In the genomic region with DNA sequence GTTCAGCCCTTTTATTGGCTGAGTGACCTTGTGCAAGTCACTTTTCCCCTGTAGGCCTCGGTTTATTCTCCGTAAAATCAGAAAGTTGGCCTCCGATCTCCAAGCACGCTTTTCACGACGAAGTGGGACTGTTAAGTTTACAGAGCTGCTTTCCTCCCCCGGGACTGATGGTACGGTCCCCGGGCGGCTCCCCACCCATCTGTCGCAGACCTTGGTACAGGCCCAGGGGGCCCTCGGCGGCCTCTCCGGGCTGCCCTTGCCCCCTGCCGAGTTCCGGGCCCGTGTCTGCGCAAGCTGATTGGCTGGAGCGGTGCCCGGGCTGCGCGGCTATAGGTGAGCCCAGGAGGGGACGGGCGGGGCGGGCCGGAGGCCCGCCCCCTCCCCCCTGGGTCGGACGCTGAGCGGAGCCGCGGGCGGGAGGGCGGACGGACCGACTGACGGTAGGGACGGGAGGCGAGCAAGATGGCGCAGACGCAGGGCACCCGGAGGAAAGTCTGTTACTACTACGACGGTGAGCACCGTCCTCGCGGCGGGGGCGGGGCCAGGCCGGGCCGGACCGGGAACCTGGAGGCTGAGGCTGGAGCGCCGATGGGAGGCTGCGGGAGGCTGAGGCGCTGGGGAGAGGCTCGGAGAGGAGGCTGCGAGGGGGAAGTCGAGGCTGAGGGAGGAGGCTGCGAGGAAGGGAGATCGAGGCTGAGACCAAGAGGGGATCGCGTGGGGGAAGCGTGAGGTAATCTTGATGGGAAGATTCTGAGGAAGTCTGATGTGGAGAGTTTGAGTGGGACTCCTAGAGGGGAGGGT, we compare ENCODE assay signal across 8 cellular contexts. TPM values are rescaled to one million over a fixed set of nuclear protein-coding genes. Genes with fewer than 3 reads are reported as not detected.
DNase-seq lines count a peak whose midpoint lies in the region; ATAC-seq and TF ChIP-seq lines count a peak whose summit lies in the region.

A gene (plus strand): TSS at position 376 of the 801 bp plus-strand sequence. CDS start 87 bp downstream, at position 463.

- H3K36me3 ChIP-seq in BLaER1 treated with 17β-estradiol and CSF1 and Interleukin-3, amounts not matched to agents 10 nM and 100 nM, result peaks cover 14 to 30% (median 24%) of the 10 kb centered on the region in 11 experiments; a peak in 20 of 22 replicates

- H4K20me1 ChIP-seq in BLaER1 treated with 17β-estradiol and CSF1 and Interleukin-3, amounts not matched to agents 10 nM and 100 nM, result peaks cover 0 to 34% (median 21%) of the 10 kb centered on the region in 11 experiments; a peak in 16 of 22 replicates

- peak within 1 kb of the TSS; percentile 99 for H3K27ac Mint-ChIP-seq in activated CD4-positive, alpha-beta T cell treated with anti-CD3 and anti-CD28 coated beads, Interleukin-2, amount 10 ng/mL, durations not matched to agents 24 days and 14 days

- H3K4me1 Mint-ChIP-seq in activated CD4-positive, alpha-beta T cell treated with anti-CD3 and anti-CD28 coated beads, Interleukin-2, amount 10 ng/mL, durations not matched to agents 24 days and 14 days, result peaks cover 31% of the 10 kb centered on the region

- H3K9ac ChIP-seq in BLaER1 treated with 17β-estradiol and CSF1 and Interleukin-3, amounts not matched to agents 10 nM and 100 nM, result peak within 1 kb of the TSS; percentile 82 to 92 (median 88)

- H3K4me3 ChIP-seq in BLaER1 treated with 17β-estradiol and CSF1 and Interleukin-3, amounts not matched to agents 10 nM and 100 nM, result peak within 1 kb of the TSS; percentile 74 to 96 (median 90)
- H3K4me3 ChIP-seq in coronary artery, result peak within 1 kb of the TSS; percentile 82

- peak within 1 kb of the TSS; percentile 90 to 99 (median 94) for H3K4me2 ChIP-seq in BLaER1 treated with 17β-estradiol and CSF1 and Interleukin-3, amounts not matched to agents 10 nM and 100 nM

- peaks cover 0 to 4% (median 0%) of the 10 kb centered on the region in 11 experiments; a peak in 2 of 22 replicates for H3K9me3 ChIP-seq in BLaER1 treated with 17β-estradiol and CSF1 and Interleukin-3, amounts not matched to agents 10 nM and 100 nM (replicated peaks in 1 of 11)

- H3K4me1 ChIP-seq in BLaER1 treated with 17β-estradiol and CSF1 and Interleukin-3, amounts not matched to agents 10 nM and 100 nM, result peaks cover 40 to 54% (median 46%) of the 10 kb centered on the region in 10 experiments

- peak within 1 kb of the TSS; percentile 67 to 91 (median 89); a peak in 21 of 22 replicates for H3K27ac ChIP-seq in BLaER1 treated with 17β-estradiol and CSF1 and Interleukin-3, amounts not matched to agents 10 nM and 100 nM
- H3K27ac ChIP-seq in coronary artery, result peak within 1 kb of the TSS; percentile 78 to 83

- no peaks in the 10 kb centered on the region for H3K27me3 Mint-ChIP-seq in activated CD4-positive, alpha-beta T cell treated with anti-CD3 and anti-CD28 coated beads, Interleukin-2, amount 10 ng/mL, durations not matched to agents 24 days and 14 days

- H3K36me3 Mint-ChIP-seq in activated CD4-positive, alpha-beta T cell treated with anti-CD3 and anti-CD28 coated beads, Interleukin-2, amount 10 ng/mL, durations not matched to agents 24 days and 14 days (ENCODE audit: low read depth), result peaks cover 29% of the 10 kb centered on the region

- H3K27me3 ChIP-seq in BLaER1 treated with 17β-estradiol and CSF1 and Interleukin-3, amounts not matched to agents 10 nM and 100 nM, result no peaks in the 10 kb centered on the region

- no peak for TF ChIP-seq CTCF in coronary artery (IDR thresholded peaks at IDR 0.05)

- intact Hi-C loops in activated CD4-positive, alpha-beta T cell treated with anti-CD3 and anti-CD28 coated beads, Interleukin-2, amount 10 ng/mL, durations not matched to agents 24 days and 14 days (cut with micrococcal nuclease), result loop anchor here (1.0 to 2.0 kb wide), 6 partner anchors 19 to 103 kb away; a partner anchor contains a TSS
- intact Hi-C loops in left colon (cut with DNase I, micrococcal nuclease), result no loop called here

- peak; percentile 89 for DNase-seq in NCI-H526 treated with DMSO at 0.1 percent for 48 hours (lab: John Stamatoyannopoulos, UW)
- peak; percentile 99 for DNase-seq in activated CD4-positive, alpha-beta T cell treated with anti-CD3 and anti-CD28 coated beads, Interleukin-2, amount 10 ng/mL, durations not matched to agents 24 days and 14 days
- DNase-seq in coronary artery (ENCODE audit: low spot score), result peak; percentile 94
- DNase-seq in left colon, result peak; percentile 99
- peak; percentile 92 to 94 for DNase-seq in stimulated activated CD4-positive, alpha-beta T cell treated with anti-CD3 and anti-CD28 coated beads, Interleukin-1b, Interleukin-23, amount 100 ng/mL, for 4 hours (ENCODE audit: low read depth in 2 of 2)

- H3K9me3 Mint-ChIP-seq in activated CD4-positive, alpha-beta T cell treated with anti-CD3 and anti-CD28 coated beads, Interleukin-2, amount 10 ng/mL, durations not matched to agents 24 days and 14 days, result no peaks in the 10 kb centered on the region

- peak within 1 kb of the TSS; percentile 97 for H3K4me3 Mint-ChIP-seq in activated CD4-positive, alpha-beta T cell treated with anti-CD3 and anti-CD28 coated beads, Interleukin-2, amount 10 ng/mL, durations not matched to agents 24 days and 14 days

- ATAC-seq in GM19328 (IDR thresholded peaks at IDR 0.05; ENCODE audit: unreplicated experiment) (peak; percentile 97), HG03469 (IDR thresholded peaks at IDR 0.05; ENCODE audit: unreplicated experiment) (peak; percentile 92), left colon (peak; percentile 87)

RNA-seq across cellular contexts. Expression of the gene that starts here (rescaled TPM):
- total RNA-seq in activated CD4-positive, alpha-beta T cell treated with anti-CD3 and anti-CD28 coated beads, Interleukin-2, amount 10 ng/mL, durations not matched to agents 24 days and 14 days, result 181 and 184 TPM in 2 replicates
- 100 to 1,000 TPM; 218 to 252 TPM for total RNA-seq in left colon

Comparison
In these comparisons a context has a peak if more than half of its experiments do, and no peak if none do; other contexts are left out.
1. Peak in every context shown above with its lines: DNase-seq, ATAC-seq, H3K4me3 ChIP-seq and H3K27ac ChIP-seq.